Comparison of ENCODE assay signal across 21 cellular contexts in genomic region chr2:236485519-236485918, GRCh38.
"Had no signal": no experiment of that assay in that cellular context is flagged by ENCODE, and none has a peak within 500 bp of the region (broad histone marks: within the 10 kb centered on the region; RNA-seq: fewer than 3 reads in every experiment).

No MANE protein-coding gene starts in this region.

- H3K36me3 ChIP-seq: esophagus muscularis mucosa, left lung, neutrophil, pancreas, right atrium auricular region, suprapubic skin had no signal

- H3K4me1 ChIP-seq: esophagus muscularis mucosa, foreskin keratinocyte, left lung, pancreas, right atrium auricular region, suprapubic skin had no signal

- DNase-seq: dorsolateral prefrontal cortex; effector memory CD4-positive, alpha-beta T cell; foreskin keratinocyte; left cardiac atrium; naive thymus-derived CD8-positive, alpha-beta T cell; nephron progenitor cell; pancreas; stimulated activated CD4-positive, alpha-beta T cell treated with anti-CD3 and anti-CD28 coated beads, Interleukin-12 subunit alpha, Interleukin-12 subunit beta, amount 100 ng/mL, for 4 hours; stimulated activated CD4-positive, alpha-beta T cell treated with anti-CD3 and anti-CD28 coated beads, Interleukin-1b, Interleukin-23, amount 100 ng/mL, for 48 hours; stimulated activated CD4-positive, alpha-beta T cell treated with anti-CD3 and anti-CD28 coated beads, Interleukin-4, amount 100 ng/mL, for 1 hour; stimulated activated CD8-positive, alpha-beta memory T cell treated with anti-CD3 and anti-CD28 coated beads, Interleukin-4, amount 100 ng/mL, for 48 hours; stimulated activated naive CD4-positive, alpha-beta T cell; stimulated activated naive CD8-positive, alpha-beta T cell treated with anti-CD3 and anti-CD28 coated beads, Interleukin-15, amount 100 ng/mL, for 72 hours; trophoblast cell had no signal

- H3K4me2 ChIP-seq: smooth muscle cell had no signal

- ATAC-seq: foreskin keratinocyte; left cardiac atrium; left lung; naive thymus-derived CD8-positive, alpha-beta T cell; pancreas; sciatic nerve; stimulated activated naive CD8-positive, alpha-beta T cell treated with anti-CD3 and anti-CD28 coated beads, Interleukin-15, amount 100 ng/mL, for 72 hours had no signal

- H3K9me3 ChIP-seq: neutrophil, pancreas had no signal

- H3K27me3 ChIP-seq: esophagus muscularis mucosa, foreskin keratinocyte, left lung, neutrophil, right atrium auricular region, suprapubic skin had no signal

- H3K4me3 ChIP-seq: dorsolateral prefrontal cortex, esophagus muscularis mucosa, left lung, pancreas, right atrium auricular region, smooth muscle cell, suprapubic skin had no signal

- H3K27ac ChIP-seq: dorsolateral prefrontal cortex, esophagus muscularis mucosa, foreskin keratinocyte, left lung, neutrophil, pancreas, right atrium auricular region, suprapubic skin had no signal
